In the genomic region with DNA sequence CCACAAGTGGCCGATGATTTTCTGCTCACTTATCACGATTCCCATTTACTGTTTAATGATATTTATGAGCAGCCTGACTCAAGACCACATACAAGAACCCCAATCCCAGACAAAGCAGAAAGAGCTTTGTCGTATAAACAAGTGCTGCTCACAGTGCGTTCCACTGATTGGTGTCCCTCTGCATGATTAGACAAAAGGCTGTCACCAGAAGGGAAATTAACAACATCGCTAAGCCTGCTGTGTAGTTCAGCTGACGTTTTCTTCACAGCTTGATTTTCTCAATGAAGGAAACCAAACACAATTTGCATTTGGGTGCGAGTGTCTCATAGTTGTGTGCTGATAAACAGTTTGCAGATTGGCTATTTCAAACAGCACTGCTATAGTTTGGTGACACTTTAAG, we compare ENCODE assay signal across 1 cellular context.
TF ChIP-seq lines count a peak whose summit lies in the region.

No MANE protein-coding gene starts in this region.

TF ChIP-seq in WTC11, 78 proteins besides CTCF, POLR2A, EP300 and RAD21 (continued from another document):
- TF ChIP-seq, protein P1, sequence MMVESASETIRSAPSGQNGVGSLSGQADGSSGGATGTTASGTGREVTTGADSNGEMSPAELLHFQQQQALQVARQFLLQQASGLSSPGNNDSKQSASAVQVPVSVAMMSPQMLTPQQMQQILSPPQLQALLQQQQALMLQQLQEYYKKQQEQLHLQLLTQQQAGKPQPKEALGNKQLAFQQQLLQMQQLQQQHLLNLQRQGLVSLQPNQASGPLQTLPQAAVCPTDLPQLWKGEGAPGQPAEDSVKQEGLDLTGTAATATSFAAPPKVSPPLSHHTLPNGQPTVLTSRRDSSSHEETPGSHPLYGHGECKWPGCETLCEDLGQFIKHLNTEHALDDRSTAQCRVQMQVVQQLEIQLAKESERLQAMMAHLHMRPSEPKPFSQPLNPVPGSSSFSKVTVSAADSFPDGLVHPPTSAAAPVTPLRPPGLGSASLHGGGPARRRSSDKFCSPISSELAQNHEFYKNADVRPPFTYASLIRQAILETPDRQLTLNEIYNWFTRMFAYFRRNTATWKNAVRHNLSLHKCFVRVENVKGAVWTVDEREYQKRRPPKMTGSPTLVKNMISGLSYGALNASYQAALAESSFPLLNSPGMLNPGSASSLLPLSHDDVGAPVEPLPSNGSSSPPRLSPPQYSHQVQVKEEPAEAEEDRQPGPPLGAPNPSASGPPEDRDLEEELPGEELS (CRISPR knock-in tag; IDR thresholded peaks at IDR 0.05) = no peak
- TF ChIP-seq RORB (CRISPR knock-in tag; IDR thresholded peaks at IDR 0.05) (no peak), SMAD3 (CRISPR knock-in tag; IDR thresholded peaks at IDR 0.05; ENCODE audit: borderline replicate concordance) (no peak), NR1H2 (CRISPR knock-in tag; IDR thresholded peaks at IDR 0.05) (no peak), ETV6 (CRISPR knock-in tag; IDR thresholded peaks at IDR 0.05) (no peak)
- TF ChIP-seq, protein P2, sequence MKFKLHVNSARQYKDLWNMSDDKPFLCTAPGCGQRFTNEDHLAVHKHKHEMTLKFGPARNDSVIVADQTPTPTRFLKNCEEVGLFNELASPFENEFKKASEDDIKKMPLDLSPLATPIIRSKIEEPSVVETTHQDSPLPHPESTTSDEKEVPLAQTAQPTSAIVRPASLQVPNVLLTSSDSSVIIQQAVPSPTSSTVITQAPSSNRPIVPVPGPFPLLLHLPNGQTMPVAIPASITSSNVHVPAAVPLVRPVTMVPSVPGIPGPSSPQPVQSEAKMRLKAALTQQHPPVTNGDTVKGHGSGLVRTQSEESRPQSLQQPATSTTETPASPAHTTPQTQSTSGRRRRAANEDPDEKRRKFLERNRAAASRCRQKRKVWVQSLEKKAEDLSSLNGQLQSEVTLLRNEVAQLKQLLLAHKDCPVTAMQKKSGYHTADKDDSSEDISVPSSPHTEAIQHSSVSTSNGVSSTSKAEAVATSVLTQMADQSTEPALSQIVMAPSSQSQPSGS (CRISPR knock-in tag; IDR thresholded peaks at IDR 0.05; ENCODE audit: borderline replicate concordance, low read depth) = no peak
- TF ChIP-seq, protein P3, sequence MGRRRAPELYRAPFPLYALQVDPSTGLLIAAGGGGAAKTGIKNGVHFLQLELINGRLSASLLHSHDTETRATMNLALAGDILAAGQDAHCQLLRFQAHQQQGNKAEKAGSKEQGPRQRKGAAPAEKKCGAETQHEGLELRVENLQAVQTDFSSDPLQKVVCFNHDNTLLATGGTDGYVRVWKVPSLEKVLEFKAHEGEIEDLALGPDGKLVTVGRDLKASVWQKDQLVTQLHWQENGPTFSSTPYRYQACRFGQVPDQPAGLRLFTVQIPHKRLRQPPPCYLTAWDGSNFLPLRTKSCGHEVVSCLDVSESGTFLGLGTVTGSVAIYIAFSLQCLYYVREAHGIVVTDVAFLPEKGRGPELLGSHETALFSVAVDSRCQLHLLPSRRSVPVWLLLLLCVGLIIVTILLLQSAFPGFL (CRISPR knock-in tag; IDR thresholded peaks at IDR 0.05; ENCODE audit: borderline replicate concordance) = no peak
- TF ChIP-seq, protein P4, sequence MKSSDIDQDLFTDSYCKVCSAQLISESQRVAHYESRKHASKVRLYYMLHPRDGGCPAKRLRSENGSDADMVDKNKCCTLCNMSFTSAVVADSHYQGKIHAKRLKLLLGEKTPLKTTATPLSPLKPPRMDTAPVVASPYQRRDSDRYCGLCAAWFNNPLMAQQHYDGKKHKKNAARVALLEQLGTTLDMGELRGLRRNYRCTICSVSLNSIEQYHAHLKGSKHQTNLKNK (CRISPR knock-in tag; IDR thresholded peaks at IDR 0.05) = no peak
